In the genomic region with DNA sequence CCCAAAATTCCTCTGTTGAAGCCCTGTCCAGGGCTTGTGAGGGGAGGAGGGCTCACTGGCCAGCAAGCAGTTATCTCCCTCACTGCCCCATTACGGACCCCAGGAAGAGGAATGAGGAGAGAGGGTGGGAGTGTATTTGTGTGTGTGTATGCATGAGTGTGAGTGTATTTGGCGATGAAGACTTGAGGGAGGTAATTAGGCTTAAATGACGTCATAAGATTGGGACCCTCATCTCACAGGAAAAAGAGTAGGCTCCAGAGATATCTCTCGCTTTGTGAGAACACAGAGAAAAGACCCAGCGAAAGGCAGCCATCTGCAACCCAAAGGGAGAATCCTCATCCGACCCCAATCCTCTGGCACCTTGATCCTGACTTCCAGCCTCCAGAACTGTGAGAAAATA, we compare ENCODE assay signal across 12 cellular contexts. TPM values are rescaled to one million over a fixed set of nuclear protein-coding genes. Genes with fewer than 3 reads are reported as not detected.
"Had no signal": no experiment of that assay in that cellular context is flagged by ENCODE, and none has a peak within 500 bp of the region (broad histone marks: within the 10 kb centered on the region; RNA-seq: fewer than 3 reads in every experiment).

No MANE protein-coding gene starts in this region.

- H3K36me3 ChIP-seq: cardiac muscle cell, colonic mucosa had no signal

- H3K4me3 ChIP-seq: cardiac muscle cell, colonic mucosa, skin epidermis had no signal

- DNase-seq: activated CD4-positive, alpha-beta memory T cell treated with anti-CD3 and anti-CD28 coated beads for 36 hours; activated CD4-positive, alpha-beta T cell treated with anti-CD3 and anti-CD28 coated beads for 1 hour; activated gamma-delta T cell; activated naive CD8-positive, alpha-beta T cell treated with anti-CD3 and anti-CD28 coated beads, Interleukin-2, amount 10 ng/mL, durations not matched to agents 7 days and 5 days; activated T-cell treated with anti-CD3 and anti-CD28 coated beads, Interleukin-2, amount 50 U/mL, for 4 hours; colonic mucosa; effector memory CD4-positive, alpha-beta T cell; mesenchymal stem cell; T1000 had no signal

- H3K9me3 ChIP-seq: colonic mucosa had no signal

- H3K27ac ChIP-seq: cardiac muscle cell, colonic mucosa, skin epidermis had no signal

- H3K27me3 ChIP-seq: cardiac muscle cell, colonic mucosa had no signal

- ATAC-seq: activated T-cell treated with anti-CD3 and anti-CD28 coated beads, Interleukin-2, amount 50 U/mL, for 4 hours; stimulated activated effector memory CD8-positive, alpha-beta T cell treated with anti-CD3 and anti-CD28 coated beads, Interleukin-12 subunit alpha, Interleukin-12 subunit beta, amount 100 ng/mL, for 72 hours had no signal

RNA-seq across cellular contexts. Expression of a gene that starts 32.2 kb away (rescaled TPM):
- total RNA-seq: activated CD4-positive, alpha-beta memory T cell treated with anti-CD3 and anti-CD28 coated beads for 36 hours; activated naive CD8-positive, alpha-beta T cell treated with anti-CD3 and anti-CD28 coated beads, Interleukin-2, amount 10 ng/mL, durations not matched to agents 7 days and 5 days had no signal
